ENCODE assay signal across 8 cellular contexts in genomic region chr7:149714910-149715471, GRCh38.
DNase-seq lines count a peak whose midpoint lies in the region; ATAC-seq, FAIRE-seq and TF ChIP-seq lines count a peak whose summit lies in the region.

No MANE protein-coding gene starts in this region.

- peaks cover 5% of the 10 kb centered on the region for H3K36me3 Mint-ChIP-seq in T-helper 1 cell treated with Interleukin-12 subunit alpha and Interleukin-12 subunit beta and Interleukin-4 antibody, amounts not matched to agents 30 μg/mL and 1 μg/mL, for 36 hours (ENCODE audit: low read depth)

- peaks cover 13% of the 10 kb centered on the region for H3K4me1 Mint-ChIP-seq in T-helper 1 cell treated with Interleukin-12 subunit alpha and Interleukin-12 subunit beta and Interleukin-4 antibody, amounts not matched to agents 30 μg/mL and 1 μg/mL, for 36 hours (ENCODE audit: low read depth)

- peak overlapping the region; percentile 81 for H3K4me3 Mint-ChIP-seq in T-helper 1 cell treated with Interleukin-12 subunit alpha and Interleukin-12 subunit beta and Interleukin-4 antibody, amounts not matched to agents 30 μg/mL and 1 μg/mL, for 36 hours

- no peaks in the 10 kb centered on the region for H3K4me1 ChIP-seq in endocrine pancreas (ENCODE audit: control insufficient read depth, insufficient read depth, low read length)
- peaks cover 12 to 13% of the 10 kb centered on the region in 2 experiments for H3K4me1 ChIP-seq in neutrophil (ENCODE audit: control insufficient read depth in 1 of 2, insufficient read depth in 1 of 2, low read depth in 1 of 2, low read length in 1 of 2)

- no peak for TF ChIP-seq CTCF in neutrophil (IDR thresholded peaks at IDR 0.05)

- H3K4me3 ChIP-seq in endocrine pancreas (ENCODE audit: control insufficient read depth, insufficient read depth, low read length) (peak overlapping the region; percentile 57), neutrophil (ENCODE audit: low read depth in 1 of 2, low read length in 1 of 2) (peak overlapping the region; percentile 64 to 79)

- peak overlapping the region; percentile 3 for H3K27ac ChIP-seq in neutrophil

- H3K9me3 ChIP-seq in endocrine pancreas (ENCODE audit: control insufficient read depth, low read length) (peaks cover 2% of the 10 kb centered on the region), neutrophil (peaks cover 11% of the 10 kb centered on the region)

- peak overlapping the region; percentile 67 for H3K27ac Mint-ChIP-seq in T-helper 1 cell treated with Interleukin-12 subunit alpha and Interleukin-12 subunit beta and Interleukin-4 antibody, amounts not matched to agents 30 μg/mL and 1 μg/mL, for 36 hours

- no peak for FAIRE-seq in HTR-8/SVneo (lab: Jason Lieb, UNC)

- ATAC-seq in GM18505 (IDR thresholded peaks at IDR 0.05; ENCODE audit: unreplicated experiment) = peak; percentile 12
- peak; percentile 13 for ATAC-seq in HG02763 (IDR thresholded peaks at IDR 0.05; ENCODE audit: unreplicated experiment)
- ATAC-seq in GM19455 (IDR thresholded peaks at IDR 0.05; ENCODE audit: unreplicated experiment) = no peak

- peak overlapping the region; percentile 95 for H3K9ac ChIP-seq in endocrine pancreas (ENCODE audit: control insufficient read depth, insufficient read depth, low read length)

- TF ChIP-seq POLR2A in GM18505 (IDR thresholded peaks at IDR 0.05; ENCODE audit: borderline replicate concordance, extremely low read depth, insufficient read depth, insufficient read length) = no peak

- H3K9me3 Mint-ChIP-seq in T-helper 1 cell treated with Interleukin-12 subunit alpha and Interleukin-12 subunit beta and Interleukin-4 antibody, amounts not matched to agents 30 μg/mL and 1 μg/mL, for 36 hours = peaks cover 19% of the 10 kb centered on the region

- peaks cover 3% of the 10 kb centered on the region for H3K27me3 Mint-ChIP-seq in T-helper 1 cell treated with Interleukin-12 subunit alpha and Interleukin-12 subunit beta and Interleukin-4 antibody, amounts not matched to agents 30 μg/mL and 1 μg/mL, for 36 hours (ENCODE audit: low read depth)

- no peak for DNase-seq in pons (ENCODE audit: low spot score)
- no peak for DNase-seq in HTR-8/SVneo (ENCODE audit: insufficient read length, low spot score)

- H3K27me3 ChIP-seq in endocrine pancreas (ENCODE audit: control insufficient read depth, insufficient read depth, low read length) (no peaks in the 10 kb centered on the region), neutrophil (peaks cover 15% of the 10 kb centered on the region)

- H3K36me3 ChIP-seq in endocrine pancreas (ENCODE audit: control insufficient read depth, insufficient read depth, low read length) (no peaks in the 10 kb centered on the region), neutrophil (no peaks in the 10 kb centered on the region)
